ENCODE assay signal across 1 cellular context in the genomic region with DNA sequence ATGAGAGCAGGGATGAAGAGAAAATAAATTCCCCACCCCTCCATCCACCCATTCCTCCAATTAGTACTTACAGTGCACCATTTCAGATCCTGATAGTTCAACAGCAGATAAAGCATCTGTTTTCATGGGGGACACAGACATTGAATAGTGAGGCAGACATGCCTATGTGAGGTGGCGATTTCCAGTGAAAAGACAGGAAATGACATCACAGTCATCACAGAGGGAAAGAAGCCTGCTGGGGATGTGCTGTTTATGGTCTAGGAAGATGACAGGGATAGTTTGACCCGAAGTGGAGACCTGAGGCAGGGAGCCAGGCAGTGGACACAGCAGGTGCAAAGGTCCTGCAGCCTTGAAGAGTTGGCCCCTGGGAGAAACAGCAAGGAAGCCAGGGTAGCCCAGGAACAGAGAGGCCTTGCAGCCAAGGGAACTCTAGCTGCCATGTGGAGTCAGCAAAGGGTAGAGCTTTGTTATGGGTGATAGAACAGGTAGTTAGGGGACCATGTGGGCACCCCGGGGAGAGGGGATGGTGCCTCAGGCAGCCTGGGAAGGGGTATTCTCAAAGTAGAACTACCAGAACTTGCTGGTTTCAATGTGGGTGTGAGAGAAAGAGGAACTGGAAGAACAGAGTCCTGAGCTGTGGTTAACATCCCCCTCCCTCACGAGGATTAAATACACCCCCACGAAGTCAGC.
TF ChIP-seq lines count a peak whose summit lies in the region.

No MANE protein-coding gene starts in this region.

TF ChIP-seq in IMR-90, 13 proteins besides CTCF, POLR2A, EP300 and RAD21:
- TF ChIP-seq MXI1 (IDR thresholded peaks at IDR 0.05; ENCODE audit: borderline replicate concordance, low read depth, low read length) = no peak
- TF ChIP-seq SMC3 (IDR thresholded peaks at IDR 0.05; ENCODE audit: low read depth, low read length) = no peak
- TF ChIP-seq, protein P1, sequence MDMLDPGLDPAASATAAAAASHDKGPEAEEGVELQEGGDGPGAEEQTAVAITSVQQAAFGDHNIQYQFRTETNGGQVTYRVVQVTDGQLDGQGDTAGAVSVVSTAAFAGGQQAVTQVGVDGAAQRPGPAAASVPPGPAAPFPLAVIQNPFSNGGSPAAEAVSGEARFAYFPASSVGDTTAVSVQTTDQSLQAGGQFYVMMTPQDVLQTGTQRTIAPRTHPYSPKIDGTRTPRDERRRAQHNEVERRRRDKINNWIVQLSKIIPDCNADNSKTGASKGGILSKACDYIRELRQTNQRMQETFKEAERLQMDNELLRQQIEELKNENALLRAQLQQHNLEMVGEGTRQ (IDR thresholded peaks at IDR 0.05; ENCODE audit: low read depth, low read length) = no peak
- TF ChIP-seq MAZ (IDR thresholded peaks at IDR 0.05; ENCODE audit: borderline replicate concordance, low read depth, low read length) = no peak
TF ChIP-seq in IMR-90: peak in this region for 0.
